ENCODE assay signal across 10 cellular contexts in genomic region chr14:55789442-55789841, GRCh38.
"Had no signal": no experiment of that assay in that cellular context is flagged by ENCODE, and none has a peak within 500 bp of the region (broad histone marks: within the 10 kb centered on the region; RNA-seq: fewer than 3 reads in every experiment).

No MANE protein-coding gene starts in this region.

- H3K27ac ChIP-seq: colonic mucosa, esophagus muscularis mucosa, gastroesophageal sphincter had no signal

- H3K9me3 ChIP-seq: colonic mucosa, esophagus muscularis mucosa, gastroesophageal sphincter, heart right ventricle had no signal

- DNase-seq: activated naive CD4-positive, alpha-beta T cell treated with Interleukin-2 at 50 U/mL for 16 hours; activated T-cell treated with anti-CD3 and anti-CD28 coated beads for 4 hours; caudate nucleus; colonic mucosa; heart right ventricle; natural killer cell had no signal

- H3K36me3 ChIP-seq: colonic mucosa, esophagus muscularis mucosa, gastroesophageal sphincter, heart right ventricle had no signal

- ATAC-seq: activated CD4-positive, CD25-positive, alpha-beta regulatory T cell treated with anti-CD3 and anti-CD28 coated beads, Interleukin-2, amount 50 U/mL, for 24 hours; gastroesophageal sphincter; heart right ventricle; natural killer cell; stimulated activated memory B cell treated with anti-CD40 and anti-IgM and Interleukin-4, amounts not matched to agents 10 μg/mL and 1 μg/mL and 100 μg/mL, for 72 hours had no signal

- H3K27me3 ChIP-seq: colonic mucosa, esophagus muscularis mucosa, gastroesophageal sphincter, heart right ventricle had no signal

- H3K4me1 ChIP-seq: colonic mucosa, gastroesophageal sphincter had no signal

- H3K4me3 ChIP-seq: colonic mucosa, esophagus muscularis mucosa, gastroesophageal sphincter, heart right ventricle had no signal
